8 cellular contexts compared by ENCODE assay signal in the genomic region with DNA sequence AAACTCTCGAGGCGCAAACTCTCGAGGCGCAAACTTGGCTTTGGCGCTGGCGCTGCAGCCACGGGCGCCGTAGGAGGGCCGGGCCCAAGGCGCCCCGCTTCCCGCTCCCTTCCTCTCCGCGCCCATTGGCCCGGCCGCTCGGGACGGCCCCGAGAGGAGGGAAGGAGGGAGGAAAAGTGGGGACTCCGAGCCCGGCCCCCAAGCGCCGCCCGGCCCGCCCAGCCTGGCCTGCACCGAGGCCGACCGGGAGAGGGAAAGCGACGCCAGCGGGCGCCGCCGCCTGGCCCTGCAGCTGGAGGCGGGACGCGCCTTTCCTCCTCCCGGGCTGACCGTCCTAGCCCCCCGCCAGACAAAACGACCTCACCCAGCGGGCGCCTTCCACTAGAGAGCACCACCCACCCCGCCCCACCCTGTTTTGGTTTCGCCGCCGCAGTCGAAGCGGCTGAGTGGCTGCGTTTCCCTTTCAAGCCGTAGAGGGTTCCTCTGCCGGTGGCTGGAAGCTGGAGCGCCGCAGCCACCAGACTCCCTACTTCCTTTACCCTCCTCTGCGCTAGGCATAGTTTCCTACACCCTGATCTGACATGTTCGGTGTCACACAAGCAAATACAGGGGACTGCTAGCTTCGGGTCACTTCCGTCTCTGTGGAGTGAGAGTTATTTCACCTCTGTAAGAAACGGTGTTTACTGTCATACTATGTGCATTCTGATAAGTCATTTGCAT. TPM values are rescaled to one million over a fixed set of nuclear protein-coding genes. Genes with fewer than 3 reads are reported as not detected.
DNase-seq lines count a peak whose midpoint lies in the region; ATAC-seq and TF ChIP-seq lines count a peak whose summit lies in the region.

A gene with protein sequence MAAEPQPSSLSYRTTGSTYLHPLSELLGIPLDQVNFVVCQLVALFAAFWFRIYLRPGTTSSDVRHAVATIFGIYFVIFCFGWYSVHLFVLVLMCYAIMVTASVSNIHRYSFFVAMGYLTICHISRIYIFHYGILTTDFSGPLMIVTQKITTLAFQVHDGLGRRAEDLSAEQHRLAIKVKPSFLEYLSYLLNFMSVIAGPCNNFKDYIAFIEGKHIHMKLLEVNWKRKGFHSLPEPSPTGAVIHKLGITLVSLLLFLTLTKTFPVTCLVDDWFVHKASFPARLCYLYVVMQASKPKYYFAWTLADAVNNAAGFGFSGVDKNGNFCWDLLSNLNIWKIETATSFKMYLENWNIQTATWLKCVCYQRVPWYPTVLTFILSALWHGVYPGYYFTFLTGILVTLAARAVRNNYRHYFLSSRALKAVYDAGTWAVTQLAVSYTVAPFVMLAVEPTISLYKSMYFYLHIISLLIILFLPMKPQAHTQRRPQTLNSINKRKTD (minus strand): TSS at position 78 of the 720 bp plus-strand sequence. CDS start 235 bp downstream, outside the sequence.

- peak within 1 kb of the TSS; percentile 87 for H3K27ac Mint-ChIP-seq in activated CD8-positive, alpha-beta T cell treated with anti-CD3 and anti-CD28 coated beads for 36 hours

- no peaks in the 10 kb centered on the region for H3K9me3 ChIP-seq in effector memory CD4-positive, alpha-beta T cell (ENCODE audit: control insufficient read depth, low read length)

- H3K4me1 ChIP-seq in effector memory CD4-positive, alpha-beta T cell (ENCODE audit: control insufficient read depth, insufficient read depth, low read length, poor library complexity, severe bottlenecking), result peaks cover 21% of the 10 kb centered on the region
- H3K4me1 ChIP-seq in mesendoderm (ENCODE audit: control insufficient read depth, low read depth, low read length), result peaks cover 3% of the 10 kb centered on the region

- peaks cover 43% of the 10 kb centered on the region for H3K4me1 Mint-ChIP-seq in activated CD8-positive, alpha-beta T cell treated with anti-CD3 and anti-CD28 coated beads for 36 hours (ENCODE audit: low read depth)

- H3K27me3 ChIP-seq in effector memory CD4-positive, alpha-beta T cell (replicated peaks; ENCODE audit: control insufficient read depth, insufficient read depth, low read length, poor library complexity, severe bottlenecking), result no peaks in the 10 kb centered on the region
- no peaks in the 10 kb centered on the region for H3K27me3 ChIP-seq in mesendoderm (ENCODE audit: insufficient read depth, low read length, poor library complexity)

- H2BK5ac ChIP-seq in mesendoderm (ENCODE audit: low read length), result peak within 1 kb of the TSS; percentile 47

- H2AK5ac ChIP-seq in mesendoderm (ENCODE audit: low read length), result no peak within 1 kb of the TSS

- H3K79me2 ChIP-seq in mesendoderm (ENCODE audit: control insufficient read depth, insufficient read depth, low read length), result peaks cover 2% of the 10 kb centered on the region

- WGBS in mesendoderm (ENCODE audit: extremely low coverage, insufficient coverage, low lambda C conversion rate), result no CpG with 5 or more reads among the region's 60 CpGs

- H3K27me3 Mint-ChIP-seq in activated CD8-positive, alpha-beta T cell treated with anti-CD3 and anti-CD28 coated beads for 36 hours, result peaks cover 3% of the 10 kb centered on the region

- intact Hi-C loops in activated CD8-positive, alpha-beta T cell treated with anti-CD3 and anti-CD28 coated beads for 36 hours (cut with micrococcal nuclease), result no loop called here

- peak within 1 kb of the TSS; percentile 96 for H3K4me2 ChIP-seq in mesendoderm (ENCODE audit: low read length)

- no peaks in the 10 kb centered on the region for H3K36me3 Mint-ChIP-seq in activated CD8-positive, alpha-beta T cell treated with anti-CD3 and anti-CD28 coated beads for 36 hours (ENCODE audit: low read depth)

- no peak within 1 kb of the TSS for H4K8ac ChIP-seq in mesendoderm (ENCODE audit: low read depth, low read length)

- no peak within 1 kb of the TSS for H2BK120ac ChIP-seq in mesendoderm (ENCODE audit: low read depth, low read length)

- no peak within 1 kb of the TSS for H3K4ac ChIP-seq in mesendoderm (ENCODE audit: low read depth, low read length)

- H3K23ac ChIP-seq in mesendoderm (ENCODE audit: low read length), result peak within 1 kb of the TSS; percentile 99

- no peak within 1 kb of the TSS for H2BK15ac ChIP-seq in mesendoderm (replicated peaks; ENCODE audit: low read depth)

- POLR2A ChIA-PET in activated CD8-positive, alpha-beta T cell treated with anti-CD3 and anti-CD28 coated beads for 36 hours (lab: Charles Lee), result interaction anchor here (0.5 to 1.7 kb wide), 5 partner anchors 10 to 463 kb away, joined by 3 to 6 read pairs (median 3); no protein-coding TSS in a partner anchor

- peak within 1 kb of the TSS; percentile 87 for H3K9ac ChIP-seq in mesendoderm (ENCODE audit: low read length)

- H3K27ac ChIP-seq in effector memory CD4-positive, alpha-beta T cell (ENCODE audit: insufficient read depth, low read length, poor library complexity, severe bottlenecking), result peak within 1 kb of the TSS; percentile 68
- H3K27ac ChIP-seq in mesendoderm (ENCODE audit: low read depth, low read length), result peak within 1 kb of the TSS; percentile 73

- H3K18ac ChIP-seq in mesendoderm (ENCODE audit: low read length), result peak within 1 kb of the TSS; percentile 75

- ATAC-seq in GM19351 (IDR thresholded peaks at IDR 0.05; ENCODE audit: unreplicated experiment) (peak; percentile 81), HG03469 (IDR thresholded peaks at IDR 0.05; ENCODE audit: unreplicated experiment) (peak; percentile 74)
- peak; percentile 83 for ATAC-seq in activated CD8-positive, alpha-beta T cell treated with anti-CD3 and anti-CD28 coated beads for 36 hours

- DNase-seq in CD1c-positive myeloid dendritic cell (ENCODE audit: extremely low spot score) (peak; percentile 89), NCI-H748 (lab: John Stamatoyannopoulos, UW; ENCODE audit: unreplicated experiment) (peak; percentile 93), mesendoderm (peak; percentile 92)
- peak; percentile 67 for DNase-seq in activated CD8-positive, alpha-beta T cell treated with anti-CD3 and anti-CD28 coated beads for 36 hours
- DNase-seq in effector memory CD4-positive, alpha-beta T cell, result peak; percentile 50 to 55 (median 53)
- peak; percentile 31 for DNase-seq in stimulated activated CD8-positive, alpha-beta memory T cell treated with anti-CD3 and anti-CD28 coated beads, Interleukin-12 subunit alpha, Interleukin-12 subunit beta, amount 100 ng/mL, for 4 hours (ENCODE audit: low read depth)

- peaks cover 3% of the 10 kb centered on the region for H3K79me1 ChIP-seq in mesendoderm (ENCODE audit: low read length)

- H3K4me3 Mint-ChIP-seq in activated CD8-positive, alpha-beta T cell treated with anti-CD3 and anti-CD28 coated beads for 36 hours, result peak within 1 kb of the TSS; percentile 85

- CTCF ChIA-PET in activated CD8-positive, alpha-beta T cell treated with anti-CD3 and anti-CD28 coated beads for 36 hours (lab: Charles Lee), result interaction anchor here (1.1 to 1.3 kb wide), 2 partner anchors 120 to 121 kb away, joined by 3 read pairs; no protein-coding TSS in a partner anchor

- peak within 1 kb of the TSS; percentile 94 for H3K56ac ChIP-seq in mesendoderm (ENCODE audit: low read length)

- H3K4me3 ChIP-seq in effector memory CD4-positive, alpha-beta T cell (ENCODE audit: insufficient read depth, low read depth, low read length, poor library complexity, severe bottlenecking), result peak within 1 kb of the TSS; percentile 79
- peak within 1 kb of the TSS; percentile 66 for H3K4me3 ChIP-seq in mesendoderm (ENCODE audit: low read length)

- no peaks in the 10 kb centered on the region for H3K36me3 ChIP-seq in effector memory CD4-positive, alpha-beta T cell (ENCODE audit: control insufficient read depth, insufficient read depth, low read length)
- no peaks in the 10 kb centered on the region for H3K36me3 ChIP-seq in mesendoderm (ENCODE audit: control insufficient read depth, insufficient read depth, low read length)

- no peak for TF ChIP-seq CTCF in activated CD8-positive, alpha-beta T cell treated with anti-CD3 and anti-CD28 coated beads for 36 hours (IDR thresholded peaks at IDR 0.05)

- no peaks in the 10 kb centered on the region for H3K9me3 Mint-ChIP-seq in activated CD8-positive, alpha-beta T cell treated with anti-CD3 and anti-CD28 coated beads for 36 hours

- H4K5ac ChIP-seq in mesendoderm (ENCODE audit: low read length), result peak within 1 kb of the TSS; percentile 69

RNA-seq across cellular contexts. Expression of the gene that starts here (rescaled TPM):
- 1 to 10 TPM; 5.4 to 6.4 TPM for total RNA-seq in activated CD8-positive, alpha-beta T cell treated with anti-CD3 and anti-CD28 coated beads for 36 hours
- polyA plus RNA-seq in mesendoderm (2013, experiment 1 of 2), result 6.0 TPM
- 6.0 TPM for polyA plus RNA-seq in mesendoderm (2013, experiment 2 of 2)

Comparison
In these comparisons a context has a peak if more than half of its experiments do, and no peak if none do; other contexts are left out.
1. Peak in every context shown above with its lines: DNase-seq, ATAC-seq, H3K4me3 ChIP-seq and H3K27ac ChIP-seq.
2. DNase-seq: peak in every context shown above with its lines; median percentile 93 in NCI-H748; 92 in mesendoderm; 89 in CD1c-positive myeloid dendritic cell; 67 in activated CD8-positive, alpha-beta T cell treated with anti-CD3 and anti-CD28 coated beads for 36 hours; 53 in effector memory CD4-positive, alpha-beta T cell; 31 in stimulated activated CD8-positive, alpha-beta memory T cell treated with anti-CD3 and anti-CD28 coated beads, Interleukin-12 subunit alpha, Interleukin-12 subunit beta, amount 100 ng/mL, for 4 hours.